ENCODE assay signal across 8 cellular contexts in the genomic region with DNA sequence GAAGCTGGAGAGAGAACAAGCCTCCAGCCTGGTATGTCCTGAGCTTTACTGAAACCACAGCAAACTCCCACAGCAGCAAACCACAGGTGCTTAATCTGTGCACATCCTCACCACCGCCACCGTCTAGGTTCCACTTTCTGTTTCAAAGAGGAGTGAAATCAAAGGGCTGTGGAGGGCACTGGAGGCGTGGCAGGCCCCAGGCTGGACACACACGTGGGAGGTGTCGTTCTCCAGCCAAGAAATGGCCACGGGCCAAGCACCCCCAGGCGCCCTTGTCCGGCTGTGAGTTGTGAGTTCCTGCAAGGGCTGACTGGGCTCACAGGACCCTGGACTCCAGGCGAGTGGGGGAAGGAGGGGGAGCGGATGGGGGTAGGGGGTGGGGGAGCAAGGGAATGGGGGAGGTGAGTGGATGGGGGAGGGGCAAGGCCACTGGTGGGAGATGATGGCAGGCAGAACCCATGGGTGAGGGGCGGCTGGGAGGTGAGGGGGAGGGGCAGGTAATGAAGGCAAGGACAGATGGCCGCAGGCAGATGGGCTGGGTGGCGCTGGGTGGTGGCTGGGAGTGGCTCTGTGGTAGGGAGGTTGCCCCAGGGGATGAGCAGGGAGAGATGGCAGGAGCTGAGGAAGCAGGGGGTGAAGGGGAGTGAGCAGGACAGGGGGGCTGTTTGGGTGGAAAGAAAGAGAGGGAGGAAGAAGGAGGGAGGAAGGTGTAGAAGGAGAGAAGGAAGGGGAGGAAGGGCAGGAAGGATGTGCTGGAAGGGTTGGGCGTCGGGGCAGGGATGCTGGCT.
DNase-seq lines count a peak whose midpoint lies in the region; ATAC-seq, FAIRE-seq and TF ChIP-seq lines count a peak whose summit lies in the region.

No MANE protein-coding gene starts in this region.

- H3K27me3 Mint-ChIP-seq in activated naive CD8-positive, alpha-beta T cell treated with anti-CD3 and anti-CD28 coated beads, Interleukin-2, amount 10 ng/mL, durations not matched to agents 7 days and 5 days = no peaks in the 10 kb centered on the region

- no peaks in the 10 kb centered on the region for H3K9me3 ChIP-seq in kidney (ENCODE audit: control insufficient read depth in 1 of 2, low read length in 2 of 2)

- POLR2A ChIA-PET in activated naive CD8-positive, alpha-beta T cell treated with anti-CD3 and anti-CD28 coated beads, Interleukin-2, amount 10 ng/mL, durations not matched to agents 7 days and 5 days (lab: Charles Lee) = interaction anchor here (0.9 to 1.1 kb wide), 3 partner anchors 14 to 27 kb away, joined by 3 to 5 read pairs (median 4); no protein-coding TSS in a partner anchor

- peaks cover 2 to 4% of the 10 kb centered on the region in 2 donors for H3K36me3 ChIP-seq in kidney (ENCODE audit: control insufficient read depth in 1 of 2, insufficient read depth in 2 of 2, low read length in 2 of 2)

- H3K9ac ChIP-seq in kidney (ENCODE audit: low read length in 2 of 2) = peak overlapping the region in 1 of 2 donors; percentile 31

- peaks cover 16 to 20% of the 10 kb centered on the region in 2 donors for H3K4me1 ChIP-seq in kidney (ENCODE audit: control insufficient read depth in 1 of 2, insufficient read depth in 1 of 2, low read depth in 1 of 2, low read length in 2 of 2)

- H3K9me3 Mint-ChIP-seq in activated naive CD8-positive, alpha-beta T cell treated with anti-CD3 and anti-CD28 coated beads, Interleukin-2, amount 10 ng/mL, durations not matched to agents 7 days and 5 days = no peaks in the 10 kb centered on the region

- H3K4me3 Mint-ChIP-seq in activated naive CD8-positive, alpha-beta T cell treated with anti-CD3 and anti-CD28 coated beads, Interleukin-2, amount 10 ng/mL, durations not matched to agents 7 days and 5 days = peak overlapping the region; percentile 72

- intact Hi-C loops in kidney (cut with DNase I) = no loop called here

- peaks cover 19% of the 10 kb centered on the region for H3K4me1 Mint-ChIP-seq in activated naive CD8-positive, alpha-beta T cell treated with anti-CD3 and anti-CD28 coated beads, Interleukin-2, amount 10 ng/mL, durations not matched to agents 7 days and 5 days

- peak overlapping the region; percentile 69 for H3K27ac Mint-ChIP-seq in activated naive CD8-positive, alpha-beta T cell treated with anti-CD3 and anti-CD28 coated beads, Interleukin-2, amount 10 ng/mL, durations not matched to agents 7 days and 5 days

- peak overlapping the region; percentile 81 to 82 for H3K27ac ChIP-seq in kidney (ENCODE audit: low read depth in 2 of 2, low read length in 2 of 2)
- peak overlapping the region; percentile 70 for H3K27ac ChIP-seq in substantia nigra (ENCODE audit: low read depth, low read length, poor library complexity, severe bottlenecking)

- FAIRE-seq in kidney (lab: Jason Lieb, UNC) = no peak

- peak overlapping the region; percentile 9 to 54 for H3K4me3 ChIP-seq in kidney (ENCODE audit: low read length in 2 of 2)

- H3K36me3 Mint-ChIP-seq in activated naive CD8-positive, alpha-beta T cell treated with anti-CD3 and anti-CD28 coated beads, Interleukin-2, amount 10 ng/mL, durations not matched to agents 7 days and 5 days = peaks cover 44% of the 10 kb centered on the region

- peak; percentile 75 for ATAC-seq in HG02642 (IDR thresholded peaks at IDR 0.05; ENCODE audit: poor library complexity, unreplicated experiment)
- peak; percentile 86 for ATAC-seq in activated naive CD8-positive, alpha-beta T cell treated with anti-CD3 and anti-CD28 coated beads, Interleukin-2, amount 10 ng/mL, durations not matched to agents 7 days and 5 days (ENCODE audit: low read depth)

- peak; percentile 71 for DNase-seq in activated CD8-positive, alpha-beta memory T cell treated with anti-CD3 and anti-CD28 coated beads for 24 hours
- DNase-seq in activated CD8-positive, alpha-beta memory T cell treated with anti-CD3 and anti-CD28 coated beads, Interleukin-2, amount 50 U/mL, for 4 hours = no peak
- DNase-seq in NCI-H1694 treated with DMSO at 0.1 percent for 48 hours (lab: John Stamatoyannopoulos, UW) (peak; percentile 66), kidney (peak; percentile 96), substantia nigra (lab: John Stamatoyannopoulos, UW) (peak in 13 of 49 donors; percentile 9 to 78 (median 34)), NCI-H510A (lab: John Stamatoyannopoulos, UW) (no peak)
- DNase-seq in activated naive CD8-positive, alpha-beta T cell treated with anti-CD3 and anti-CD28 coated beads, Interleukin-2, amount 10 ng/mL, durations not matched to agents 7 days and 5 days = peak; percentile 62

- no peak for TF ChIP-seq CTCF in kidney (IDR thresholded peaks at IDR 0.05; ENCODE audit: borderline replicate concordance, extremely low read depth, insufficient read depth)

Comparison
In these comparisons a context has a peak if more than half of its experiments do, and no peak if none do; other contexts are left out.
1. DNase-seq: peak in activated CD8-positive, alpha-beta memory T cell treated with anti-CD3 and anti-CD28 coated beads for 24 hours (single experiment), NCI-H1694 treated with DMSO at 0.1 percent for 48 hours (single experiment), activated naive CD8-positive, alpha-beta T cell treated with anti-CD3 and anti-CD28 coated beads, Interleukin-2, amount 10 ng/mL, durations not matched to agents 7 days and 5 days (single experiment) and kidney (single experiment); none in activated CD8-positive, alpha-beta memory T cell treated with anti-CD3 and anti-CD28 coated beads, Interleukin-2, amount 50 U/mL, for 4 hours (single experiment) and NCI-H510A (single experiment).